In genomic region chr12:130685250-130685649, GRCh38 we compare ENCODE assay signal across 24 cellular contexts. TPM values are rescaled to one million over a fixed set of nuclear protein-coding genes. Genes with fewer than 3 reads are reported as not detected.
"Had no signal": no experiment of that assay in that cellular context is flagged by ENCODE, and none has a peak within 500 bp of the region (broad histone marks: within the 10 kb centered on the region; RNA-seq: fewer than 3 reads in every experiment).

No MANE protein-coding gene starts in this region.

- ATAC-seq: esophagus mucosa; gastroesophageal sphincter; heart right ventricle; left cardiac atrium; left lung; naive thymus-derived CD4-positive, alpha-beta T cell; psoas muscle; right cardiac atrium; stimulated activated naive B cell treated with anti-CD40 and anti-IgM and Interleukin-4, amounts not matched to agents 10 μg/mL and 1 μg/mL and 100 μg/mL, for 72 hours had no signal

- H3K4me1 ChIP-seq: colonic mucosa, gastroesophageal sphincter, heart right ventricle, left lung, neural progenitor cell, psoas muscle, sigmoid colon, tibial nerve, vagina had no signal

- H3K27ac ChIP-seq: colonic mucosa, epithelial cell of prostate, gastroesophageal sphincter, heart right ventricle, left lung, neural progenitor cell, psoas muscle, sigmoid colon, thoracic aorta, tibial nerve, vagina had no signal

- H3K36me3 ChIP-seq: colonic mucosa, gastroesophageal sphincter, heart right ventricle, left lung, neural progenitor cell, sigmoid colon, thoracic aorta, tibial nerve, vagina had no signal

- DNase-seq: colonic mucosa; effector CD8-positive, alpha-beta T cell; endodermal cell; foreskin fibroblast; heart right ventricle; hippocampal formation; left cardiac atrium; left lung; mesenchymal stem cell; midbrain; naive thymus-derived CD4-positive, alpha-beta T cell; psoas muscle; right cardiac atrium; sigmoid colon; stimulated activated CD4-positive, alpha-beta T cell treated with anti-CD3 and anti-CD28 coated beads, Interleukin-4, amount 100 ng/mL, for 4 hours; stimulated activated naive B cell treated with anti-CD40 and anti-IgM and Interleukin-4, amounts not matched to agents 10 μg/mL and 1 μg/mL and 100 μg/mL, for 72 hours had no signal

- H3K9ac ChIP-seq: neural progenitor cell had no signal

- H3K4me2 ChIP-seq: neural progenitor cell had no signal

- H3K27me3 ChIP-seq: neural progenitor cell, tibial nerve, vagina had no signal

- H3K4me3 ChIP-seq: colonic mucosa, gastroesophageal sphincter, heart right ventricle, left lung, neural progenitor cell, psoas muscle, sigmoid colon, thoracic aorta, tibial nerve, vagina had no signal

- H3K9me3 ChIP-seq: colonic mucosa, gastroesophageal sphincter, heart right ventricle, left lung, psoas muscle, sigmoid colon, thoracic aorta, vagina had no signal

RNA-seq across cellular contexts. Expression of gene RIMBP2, which starts 30.8 kb away (rescaled TPM):
- total RNA-seq: lung microvascular endothelial cell had no signal
- polyA plus RNA-seq: naive thymus-derived CD4-positive, alpha-beta T cell had no signal
